ENCODE assay signal across 14 cellular contexts in genomic region chrX:53186363-53186762, GRCh38. TPM values are rescaled to one million over a fixed set of nuclear protein-coding genes. Genes with fewer than 3 reads are reported as not detected.
DNase-seq lines count a peak whose midpoint lies in the region; ATAC-seq and TF ChIP-seq lines count a peak whose summit lies in the region.
"Had no signal": no experiment of that assay in that cellular context is flagged by ENCODE, and none has a peak within 500 bp of the region (broad histone marks: within the 10 kb centered on the region; RNA-seq: fewer than 3 reads in every experiment).

No MANE protein-coding gene starts in this region.

- DNase-seq in A172 (ENCODE audit: low spot score) (peak; percentile 52), GM04503 (ENCODE audit: low read depth) (peak; percentile 3), left lung (no peak), NOMO-1 treated with dmso at 0.1 percent for 144 hours (lab: John Stamatoyannopoulos, UW; ENCODE audit: unreplicated experiment) (no peak), H4 (ENCODE audit: low spot score) (no peak)
- DNase-seq in activated T-cell treated with anti-CD3 and anti-CD28 coated beads, Interleukin-2, amount 50 U/mL, for 4 hours: no peak
- DNase-seq: NCI-H187 treated with DMSO at 0.1 percent for 48 hours, T-cell had no signal

- no peaks in the 10 kb centered on the region for H3K27me3 ChIP-seq in left lung
- H3K27me3 ChIP-seq: esophagus muscularis mucosa, vagina had no signal

- ATAC-seq in activated T-cell treated with anti-CD3 and anti-CD28 coated beads, Interleukin-2, amount 50 U/mL, for 4 hours: peak; percentile 85 to 87
- peak; percentile 62 for ATAC-seq in left lung
- no peak for ATAC-seq in GM21723 (IDR thresholded peaks at IDR 0.05; ENCODE audit: unreplicated experiment)
- no peak for ATAC-seq in GM19467 (IDR thresholded peaks at IDR 0.05; ENCODE audit: unreplicated experiment)
- ATAC-seq: sciatic nerve, T-cell had no signal

- peaks cover 13% of the 10 kb centered on the region for H3K4me1 Mint-ChIP-seq in activated T-cell treated with anti-CD3 and anti-CD28 coated beads, Interleukin-2, amount 50 U/mL, for 4 hours (ENCODE audit: low read depth)
- H3K4me1 Mint-ChIP-seq: T-cell had no signal

- no peak overlapping the region for H3K4me3 ChIP-seq in left lung
- H3K4me3 ChIP-seq: esophagus muscularis mucosa, vagina had no signal

- H3K9me3 ChIP-seq in left lung: no peaks in the 10 kb centered on the region
- H3K9me3 ChIP-seq: esophagus muscularis mucosa, vagina had no signal

- H3K36me3 ChIP-seq in left lung: no peaks in the 10 kb centered on the region
- H3K36me3 ChIP-seq: vagina had no signal

- intact Hi-C loops in left lung (cut with DNase I): no loop called here

- no peaks in the 10 kb centered on the region for H3K9me3 Mint-ChIP-seq in activated T-cell treated with anti-CD3 and anti-CD28 coated beads, Interleukin-2, amount 50 U/mL, for 4 hours
- H3K9me3 Mint-ChIP-seq: T-cell had no signal

- H3K27me3 Mint-ChIP-seq in activated T-cell treated with anti-CD3 and anti-CD28 coated beads, Interleukin-2, amount 50 U/mL, for 4 hours (ENCODE audit: low read depth): no peaks in the 10 kb centered on the region
- H3K27me3 Mint-ChIP-seq: T-cell had no signal

- TF ChIP-seq CTCF in left lung (IDR thresholded peaks at IDR 0.05): no peak

- H3K4me1 ChIP-seq in left lung: no peaks in the 10 kb centered on the region
- H3K4me1 ChIP-seq: esophagus muscularis mucosa, vagina had no signal

- no peaks in the 10 kb centered on the region for H3K36me3 Mint-ChIP-seq in activated T-cell treated with anti-CD3 and anti-CD28 coated beads, Interleukin-2, amount 50 U/mL, for 4 hours (ENCODE audit: insufficient read depth)
- H3K36me3 Mint-ChIP-seq: T-cell had no signal

- H3K27ac ChIP-seq in left lung: no peak overlapping the region
- H3K27ac ChIP-seq: C4-2B, esophagus muscularis mucosa, vagina had no signal

- no peak overlapping the region for H3K4me3 Mint-ChIP-seq in activated T-cell treated with anti-CD3 and anti-CD28 coated beads, Interleukin-2, amount 50 U/mL, for 4 hours
- H3K4me3 Mint-ChIP-seq: T-cell had no signal

RNA-seq across cellular contexts. Expression of gene KDM5C, which starts 38.6 kb away (rescaled TPM):
- total RNA-seq in A172 (2014; rRNA removed; shearing (Covaris generic)): 41.9 and 58.7 TPM in 2 replicates
- total RNA-seq in activated T-cell treated with anti-CD3 and anti-CD28 coated beads, Interleukin-2, amount 50 U/mL, for 4 hours: 100 to 1,000 TPM in 2 of 3 donors, 10 to 100 TPM in 1; 91.7 to 149 (median 115) TPM
- 100 to 1,000 TPM in 1 of 2 donors, 10 to 100 TPM in 1; 75.0 to 106 TPM for total RNA-seq in left lung
- 62.1 and 89.6 TPM in 2 replicates for total RNA-seq in H4 (2014; rRNA removed; shearing (Covaris generic))

Comparison
In these comparisons a context has a peak if more than half of its experiments do, and no peak if none do; other contexts are left out.
1. DNase-seq: peak in A172 (single experiment) and GM04503 (single experiment); none in activated T-cell treated with anti-CD3 and anti-CD28 coated beads, Interleukin-2, amount 50 U/mL, for 4 hours (single experiment), left lung (0 of 2), NOMO-1 treated with dmso at 0.1 percent for 144 hours (single experiment) and H4 (single experiment).
2. ATAC-seq: peak in activated T-cell treated with anti-CD3 and anti-CD28 coated beads, Interleukin-2, amount 50 U/mL, for 4 hours (2 of 2) and left lung (single experiment); none in GM21723 (single experiment) and GM19467 (single experiment).